In the genomic region with DNA sequence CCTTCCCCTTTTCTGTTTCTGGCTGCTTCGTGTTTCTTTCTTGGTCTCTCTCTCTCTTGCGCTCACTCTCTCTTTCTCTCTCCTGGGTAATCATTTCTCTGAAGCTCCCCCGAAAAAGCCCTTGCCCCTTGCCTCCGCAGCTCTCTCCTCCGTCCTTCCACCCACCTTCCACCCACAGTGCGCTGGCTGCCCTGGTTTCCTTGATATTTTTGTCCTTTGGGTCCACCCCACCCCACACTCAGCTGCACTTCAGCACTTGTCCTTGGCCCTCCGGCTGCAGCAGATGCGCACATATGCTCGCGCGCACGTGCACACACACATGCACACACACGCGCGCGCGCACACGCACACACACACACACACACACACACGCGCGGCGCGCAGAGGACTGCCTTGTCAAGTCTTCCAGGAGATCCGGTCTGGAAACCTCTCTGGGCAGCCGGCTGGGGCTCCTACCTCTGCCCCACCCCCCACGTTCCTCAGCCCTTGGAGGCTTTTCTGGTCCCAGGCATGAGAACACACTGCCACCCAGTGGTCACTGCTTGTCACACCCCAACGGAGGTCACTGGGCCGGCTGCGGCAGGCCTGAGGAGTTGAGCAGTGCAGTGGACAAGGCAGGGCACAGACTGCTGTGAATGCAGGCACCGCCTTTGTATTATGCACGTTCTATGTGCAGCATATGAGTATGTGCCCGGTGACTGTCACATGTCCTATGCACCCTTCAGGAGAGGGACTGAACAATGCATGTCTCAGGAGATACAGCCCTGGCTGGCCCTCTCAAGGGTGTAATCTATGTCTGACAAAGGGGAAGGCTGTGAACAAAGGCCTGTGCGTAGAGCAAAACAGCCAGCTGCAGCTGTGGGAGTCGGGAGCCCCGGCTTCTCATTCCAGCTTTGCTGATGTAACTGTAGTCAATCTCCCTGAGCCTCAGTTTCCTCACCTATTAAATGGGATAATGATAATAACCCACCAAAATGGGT, we compare ENCODE assay signal across 8 cellular contexts. TPM values are rescaled to one million over a fixed set of nuclear protein-coding genes. Genes with fewer than 3 reads are reported as not detected.
DNase-seq lines count a peak whose midpoint lies in the region; ATAC-seq and TF ChIP-seq lines count a peak whose summit lies in the region.

No MANE protein-coding gene starts in this region.

- H3K27ac ChIP-seq in AG04450 (ENCODE audit: low read depth, low read length) (peak overlapping the region; percentile 39), cingulate gyrus (ENCODE audit: low read depth, low read length) (peak overlapping the region; percentile 67), layer of hippocampus (ENCODE audit: low read depth, low read length) (peak overlapping the region; percentile 49)

- ATAC-seq in GM18909 (IDR thresholded peaks at IDR 0.05; ENCODE audit: poor library complexity, unreplicated experiment) = peak; percentile 69
- ATAC-seq in HG03439 (IDR thresholded peaks at IDR 0.05; ENCODE audit: unreplicated experiment) = peak; percentile 86

- CTCF ChIA-PET in AG04450 (lab: Charles Lee) = interaction anchor here (0.6 to 7.6 kb wide), 13 partner anchors 8 to 148 kb away, joined by 3 to 124 read pairs (median 3); a partner anchor contains a TSS

- peak; percentile 85 for DNase-seq in AG04450 (ENCODE audit: low read depth, low spot score)
- DNase-seq in NCI-H524 treated with DMSO at 0.1 percent for 48 hours (lab: John Stamatoyannopoulos, UW) = peak; percentile 54
- peak; percentile 89 to 91 for DNase-seq in activated CD4-positive, alpha-beta T cell treated with anti-CD3 and anti-CD28 coated beads for 4 hours
- DNase-seq in stimulated activated CD4-positive, alpha-beta T cell treated with anti-CD3 and anti-CD28 coated beads, Interleukin-1b, Interleukin-23, amount 100 ng/mL, for 1 hour (ENCODE audit: low read depth in 2 of 2) = peak; percentile 73 to 84

- peak overlapping the region; percentile 55 for H3K4me3 ChIP-seq in AG04450 (ENCODE audit: low read depth, low read length)

- no peaks in the 10 kb centered on the region for H3K27me3 ChIP-seq in AG04450 (ENCODE audit: control insufficient read depth, insufficient read depth, low read length)
- H3K27me3 ChIP-seq in layer of hippocampus (ENCODE audit: control insufficient read depth, insufficient read depth, low read length) = peaks cover 2% of the 10 kb centered on the region

- no peaks in the 10 kb centered on the region for H3K9me3 ChIP-seq in AG04450 (ENCODE audit: control insufficient read depth, insufficient read depth, low read length)

- POLR2A ChIA-PET in AG04450 (lab: Yijun Ruan, JAX) = interaction anchor here (0.5 to 5.4 kb wide), 6 partner anchors 10 to 242 kb away, joined by 4 to 33 read pairs (median 5); a partner anchor contains a TSS

- TF ChIP-seq CTCF in AG04450 (IDR thresholded peaks at IDR 0.05; ENCODE audit: low read depth, low read length) = peak; percentile 92

RNA-seq across cellular contexts. Expression of a gene that starts 6.5 kb away (rescaled TPM):
- polyA plus RNA-seq in AG04450 (2011; rRNA removed) = 0.11 and 0.33 TPM in 2 replicates
- 0.09 and 0.22 TPM in 2 replicates for polyA minus RNA-seq in AG04450 (2011; rRNA and poly(A)+ RNA removed)

RNA-seq across cellular contexts. Expression of a gene that starts 10.5 kb away (rescaled TPM):
- polyA plus RNA-seq in AG04450 (2011; rRNA removed) = 24.8 and 24.9 TPM in 2 replicates
- polyA minus RNA-seq in AG04450 (2011; rRNA and poly(A)+ RNA removed) = 17.8 and 18.5 TPM in 2 replicates

RNA-seq across cellular contexts. Expression of a gene that starts 12.7 kb away (rescaled TPM):
- polyA plus RNA-seq in AG04450 (2011; rRNA removed) = 155 and 170 TPM in 2 replicates
- polyA minus RNA-seq in AG04450 (2011; rRNA and poly(A)+ RNA removed) = 73.0 and 109 TPM in 2 replicates

RNA-seq across cellular contexts. Expression of a gene that starts 25.9 kb away (rescaled TPM):
- 241 and 263 TPM in 2 replicates for polyA plus RNA-seq in AG04450 (2011; rRNA removed)
- polyA minus RNA-seq in AG04450 (2011; rRNA and poly(A)+ RNA removed) = 148 and 185 TPM in 2 replicates

RNA-seq across cellular contexts. Expression of a gene that starts 42.8 kb away (rescaled TPM):
- 5.2 and 7.6 TPM in 2 replicates for polyA plus RNA-seq in AG04450 (2011; rRNA removed)
- polyA minus RNA-seq in AG04450 (2011; rRNA and poly(A)+ RNA removed) = 6.8 and 7.5 TPM in 2 replicates

Comparison
In these comparisons a context has a peak if more than half of its experiments do, and no peak if none do; other contexts are left out.
1. Peak in every context shown above with its lines: DNase-seq, ATAC-seq, H3K4me3 ChIP-seq and H3K27ac ChIP-seq.